1 cellular context compared by ENCODE assay signal in the genomic region with DNA sequence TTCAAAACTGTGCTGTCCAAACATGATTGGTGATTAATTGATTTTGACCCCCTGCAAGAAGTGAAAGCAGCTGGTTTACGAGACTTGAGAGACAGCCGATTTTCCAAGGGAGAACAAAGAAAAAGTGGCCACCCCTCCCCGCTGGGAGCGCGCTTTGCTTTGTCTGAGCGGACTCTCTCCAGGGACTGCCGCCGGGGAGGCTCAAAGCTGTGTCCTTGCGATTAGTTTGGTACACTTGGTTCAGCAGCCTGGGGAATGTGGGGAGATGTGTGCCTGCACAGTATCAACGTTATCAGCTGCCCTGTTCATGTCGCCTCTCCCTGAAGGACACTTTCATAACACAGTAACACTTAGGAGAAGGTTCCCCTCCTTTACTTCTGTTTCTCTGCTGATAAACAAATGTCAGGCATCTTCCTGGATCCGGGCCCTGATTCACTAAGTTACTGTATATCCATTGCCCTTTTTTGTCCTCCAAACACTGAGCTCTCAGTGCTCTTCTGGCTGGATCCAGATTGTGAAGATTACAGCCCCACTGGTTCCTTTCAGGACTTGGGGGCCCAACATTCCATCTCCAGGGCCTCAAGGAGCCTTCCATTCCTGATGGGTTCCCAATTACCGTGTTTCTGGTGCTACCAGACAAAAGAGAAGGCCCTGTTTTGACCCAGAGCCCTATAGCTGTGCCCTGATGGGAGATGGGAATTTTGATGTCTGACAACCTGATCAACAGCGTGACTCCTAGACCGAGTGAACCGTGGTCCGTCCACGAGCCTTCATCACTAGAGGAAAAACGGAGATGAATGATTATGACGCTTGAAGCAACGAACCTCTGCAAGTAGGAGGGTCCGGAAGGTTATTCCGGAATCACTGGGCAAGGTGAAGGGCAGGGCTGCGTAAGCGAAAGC.
A peak's percentile ranks its signal among the peaks of the same experiment; 100 is the strongest.
TF ChIP-seq lines count a peak whose summit lies in the region.

No MANE protein-coding gene starts in this region.

TF ChIP-seq in IMR-90, 13 proteins besides CTCF, POLR2A, EP300 and RAD21:
- TF ChIP-seq RFX5 (IDR thresholded peaks at IDR 0.05; ENCODE audit: low read depth, low read length): no peak
- no peak for TF ChIP-seq BHLHE40 (IDR thresholded peaks at IDR 0.05; ENCODE audit: low read depth, low read length)
- no peak for TF ChIP-seq MXI1 (IDR thresholded peaks at IDR 0.05; ENCODE audit: borderline replicate concordance, low read depth, low read length)
- TF ChIP-seq, protein P1, sequence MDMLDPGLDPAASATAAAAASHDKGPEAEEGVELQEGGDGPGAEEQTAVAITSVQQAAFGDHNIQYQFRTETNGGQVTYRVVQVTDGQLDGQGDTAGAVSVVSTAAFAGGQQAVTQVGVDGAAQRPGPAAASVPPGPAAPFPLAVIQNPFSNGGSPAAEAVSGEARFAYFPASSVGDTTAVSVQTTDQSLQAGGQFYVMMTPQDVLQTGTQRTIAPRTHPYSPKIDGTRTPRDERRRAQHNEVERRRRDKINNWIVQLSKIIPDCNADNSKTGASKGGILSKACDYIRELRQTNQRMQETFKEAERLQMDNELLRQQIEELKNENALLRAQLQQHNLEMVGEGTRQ (IDR thresholded peaks at IDR 0.05; ENCODE audit: low read depth, low read length): no peak
- no peak for TF ChIP-seq NFE2L2 (IDR thresholded peaks at IDR 0.05; ENCODE audit: low read depth, low read length)
- peak; percentile 21; the same call in 1 of the 2 replicates for TF ChIP-seq SMC3 (IDR thresholded peaks at IDR 0.05; ENCODE audit: low read depth, low read length)
- no peak for TF ChIP-seq FOS (IDR thresholded peaks at IDR 0.05; ENCODE audit: low read depth, low read length)
